10 cellular contexts compared by ENCODE assay signal in genomic region chr7:155338632-155339320, GRCh38. TPM values are rescaled to one million over a fixed set of nuclear protein-coding genes. Genes with fewer than 3 reads are reported as not detected.
A peak's percentile ranks its signal among the peaks of the same experiment; 100 is the strongest.
DNase-seq lines count a peak whose midpoint lies in the region; ATAC-seq, FAIRE-seq and TF ChIP-seq lines count a peak whose summit lies in the region.
"Had no signal": no experiment of that assay in that cellular context is flagged by ENCODE, and none has a peak within 500 bp of the region (broad histone marks: within the 10 kb centered on the region; RNA-seq: fewer than 3 reads in every experiment).

No MANE protein-coding gene starts in this region.

- ATAC-seq in GM18858 (IDR thresholded peaks at IDR 0.05; ENCODE audit: unreplicated experiment): peak; percentile 48
- ATAC-seq in HG03460 (IDR thresholded peaks at IDR 0.05; ENCODE audit: unreplicated experiment): peak; percentile 68
- no peak for ATAC-seq in HepG2

- TF ChIP-seq EP300 in HepG2 (IDR thresholded peaks at IDR 0.05; ENCODE audit: low read depth in 2 of 2, low read length in 2 of 2): no peak
- no peak for TF ChIP-seq EP300 in HepG2 (CRISPR knock-in tag; IDR thresholded peaks at IDR 0.05; ENCODE audit: borderline replicate concordance)

- no peaks in the 10 kb centered on the region for H3K27me3 Mint-ChIP-seq in activated naive CD8-positive, alpha-beta T cell

- H2AFZ ChIP-seq in HepG2 (ENCODE audit: low read length): no peak overlapping the region

- no peaks in the 10 kb centered on the region for H3K9me3 ChIP-seq in HepG2 (ENCODE audit: low read length)
- H3K9me3 ChIP-seq: uterus had no signal

- BruUV-seq in HepG2 (replicated peaks; lab: Mats Ljungman, UMichigan): no TSS peak

- peak overlapping the region; percentile 41 for H3K27ac Mint-ChIP-seq in activated naive CD8-positive, alpha-beta T cell
- H3K27ac Mint-ChIP-seq: HFFc6 had no signal

- H4K20me1 ChIP-seq in HepG2 (ENCODE audit: insufficient read depth, low read length): no peaks in the 10 kb centered on the region

- H3K4me3 ChIP-seq in HepG2 (replicated peaks in 1 of 3; ENCODE audit: insufficient read depth in 1 of 3, low read depth in 2 of 3, low read length in 3 of 3): no peak overlapping the region
- H3K4me3 ChIP-seq: uterus had no signal

- no peak for TF ChIP-seq POLR2A in HepG2 (IDR thresholded peaks at IDR 0.05; ENCODE audit: insufficient read depth in 1 of 2, low read depth in 2 of 2, low read length in 2 of 2)

- no peaks in the 10 kb centered on the region for H3K4me1 ChIP-seq in HepG2 (ENCODE audit: insufficient read depth, low read length)
- H3K4me1 ChIP-seq: uterus had no signal

- H3K27me3 ChIP-seq in HepG2 (ENCODE audit: control insufficient read depth in 1 of 2, insufficient read depth in 2 of 2, low read length in 2 of 2): peaks cover 4 to 46% of the 10 kb centered on the region in 2 experiments; a peak in 3 of 5 replicates
- H3K27me3 ChIP-seq: uterus had no signal

- no peak for TF ChIP-seq RAD21 in HepG2 (CRISPR knock-in tag; IDR thresholded peaks at IDR 0.05)

- H3K4me1 Mint-ChIP-seq in activated naive CD8-positive, alpha-beta T cell (ENCODE audit: low read depth): peaks cover 23% of the 10 kb centered on the region

- H3K4me3 Mint-ChIP-seq in activated naive CD8-positive, alpha-beta T cell: peak overlapping the region; percentile 80
- H3K4me3 Mint-ChIP-seq: HFFc6 had no signal

- intact Hi-C loops in HepG2 (cut with micrococcal nuclease; ENCODE audit: unreplicated experiment): no loop called here

- in situ Hi-C loops in HepG2 (cut with HindIII; ENCODE audit: extremely low pct_ligation_motif_present, low pct_unique_long_range_greater_than_20kb): no loop called here

- CTCF ChIA-PET in HepG2 (lab: Yijun Ruan, JAX; ENCODE audit: low intra/inter-chr PET ratio, low total read pairs): no interaction called here

- H3K27ac ChIP-seq in HepG2 (ENCODE audit: extremely low read length, insufficient read depth, low read length): no peak overlapping the region
- H3K27ac ChIP-seq: uterus had no signal

- H3K36me3 Mint-ChIP-seq in activated naive CD8-positive, alpha-beta T cell: no peaks in the 10 kb centered on the region

- POLR2A ChIA-PET in HepG2 (lab: Yijun Ruan, JAX): no interaction called here

- TF ChIP-seq CTCF in HepG2 (CRISPR knock-in tag; IDR thresholded peaks at IDR 0.05): no peak

- FAIRE-seq in HepG2 (lab: Jason Lieb, UNC): no peak

- H3K36me3 ChIP-seq in HepG2 (replicated peaks in 1 of 2; ENCODE audit: control insufficient read depth in 1 of 2, insufficient read depth in 2 of 2, low read length in 2 of 2): no peaks in the 10 kb centered on the region
- H3K36me3 ChIP-seq: uterus had no signal

- no peaks in the 10 kb centered on the region for H3K79me2 ChIP-seq in HepG2 (ENCODE audit: insufficient read depth, low read length)

- H3K4me2 ChIP-seq in HepG2 (ENCODE audit: low read depth, low read length): no peak overlapping the region

- no peak overlapping the region for H3K9ac ChIP-seq in HepG2 (ENCODE audit: insufficient read depth, low read depth, low read length)

- peak; percentile 18 to 23 for DNase-seq in stimulated activated CD8-positive, alpha-beta memory T cell treated with anti-CD3 and anti-CD28 coated beads, Interleukin-15, amount 100 ng/mL, for 48 hours (ENCODE audit: low read depth in 2 of 2)
- no peak for DNase-seq in HepG2 (ENCODE audit: low spot score)
- no peak for DNase-seq in NOMO-1 (lab: John Stamatoyannopoulos, UW; ENCODE audit: unreplicated experiment in 2 of 2)
- DNase-seq in COLO668 (lab: John Stamatoyannopoulos, UW; ENCODE audit: unreplicated experiment): no peak
- DNase-seq in NCI-H748 (lab: John Stamatoyannopoulos, UW; ENCODE audit: unreplicated experiment): no peak
- DNase-seq: HFFc6, uterus had no signal

- 47% methylated on average over 15 of the region's 25 CpGs for WGBS in HepG2 (ENCODE audit: low lambda C conversion rate)

- no peaks in the 10 kb centered on the region for H3K9me3 Mint-ChIP-seq in activated naive CD8-positive, alpha-beta T cell (ENCODE audit: low read depth)
- H3K9me3 Mint-ChIP-seq: HFFc6 had no signal

TF ChIP-seq in HepG2, 621 proteins besides CTCF, POLR2A, EP300 and RAD21 (continues in another document):
- TF ChIP-seq ZNF552 (CRISPR knock-in tag; IDR thresholded peaks at IDR 0.05; ENCODE audit: borderline replicate concordance) (no peak), BRD4 (CRISPR knock-in tag; IDR thresholded peaks at IDR 0.05) (no peak), ARHGAP35 (CRISPR knock-in tag; IDR thresholded peaks at IDR 0.05; ENCODE audit: borderline replicate concordance) (no peak), ZNF317 (CRISPR knock-in tag; IDR thresholded peaks at IDR 0.05) (no peak), TFDP2 (CRISPR knock-in tag; IDR thresholded peaks at IDR 0.05) (no peak), DPF2 (CRISPR knock-in tag; IDR thresholded peaks at IDR 0.05; ENCODE audit: borderline replicate concordance, low read depth) (no peak), ATM (IDR thresholded peaks at IDR 0.05; ENCODE audit: borderline replicate concordance) (no peak), PATZ1 (CRISPR knock-in tag; IDR thresholded peaks at IDR 0.05) (no peak), CENPT (CRISPR knock-in tag; IDR thresholded peaks at IDR 0.05; ENCODE audit: low read depth) (no peak)

RNA-seq across cellular contexts. Expression of gene INSIG1, which starts 41.1 kb away (rescaled TPM):
- 0.11 and 0.20 TPM in 2 replicates for total RNA-seq in HepG2 (2016; rRNA removed; fragmentation: Illumina TruSeq; extraction: Trizol)
- 0.26 TPM in 1 of 2 replicates, not detected in the other for total RNA-seq in HepG2 (2016; cell fraction: cytosol; rRNA removed; fragmentation: Illumina TruSeq; extraction: Trizol; ENCODE audit: low read depth)
- total RNA-seq in HepG2 (2016; cell fraction: insoluble cytoplasmic fraction; rRNA removed; fragmentation: Illumina TruSeq; extraction: Trizol): 0.09 and 0.13 TPM in 2 replicates
- 0.09 and 0.48 TPM in 2 replicates for total RNA-seq in HepG2 (2016; cell fraction: membrane; rRNA removed; fragmentation: Illumina TruSeq; extraction: Trizol)
- not detected in 2 replicates for total RNA-seq in HepG2 (2016; cell fraction: nucleus; rRNA removed; fragmentation: Illumina TruSeq; extraction: Trizol)
- polyA plus RNA-seq in HepG2 (2011; rRNA removed): 0.07 and 0.16 TPM in 2 replicates
- 0.10 and 0.17 TPM in 2 replicates for polyA plus RNA-seq in HepG2 (2011; cell fraction: cytosol; rRNA removed)
- 0.10 and 0.23 TPM in 2 replicates for polyA plus RNA-seq in HepG2 (2011; cell fraction: nucleus; rRNA removed)
- polyA plus RNA-seq in HepG2 (2012): 0.08 and 0.17 TPM in 2 replicates
- polyA plus RNA-seq in HepG2 (2016; cell fraction: cytosol; fragmentation: Illumina TruSeq; extraction: Trizol; ENCODE audit: low read depth): 0.03 TPM in 1 of 2 replicates, not detected in the other
- polyA plus RNA-seq in HepG2 (2016; cell fraction: insoluble cytoplasmic fraction; fragmentation: Illumina TruSeq; extraction: Trizol; ENCODE audit: low read depth): 0.10 TPM in 1 of 2 replicates, not detected in the other
- polyA plus RNA-seq in HepG2 (2016; cell fraction: membrane; fragmentation: Illumina TruSeq; extraction: Trizol; ENCODE audit: low read depth): 0.13 TPM in 1 of 2 replicates, not detected in the other
- polyA plus RNA-seq in HepG2 (2016; cell fraction: nucleus; fragmentation: Illumina TruSeq; extraction: Trizol; ENCODE audit: insufficient read depth, low read depth): 0.25 TPM in 1 of 2 replicates, not detected in the other
- polyA minus RNA-seq in HepG2 (2011; rRNA and poly(A)+ RNA removed; ENCODE audit: low replicate concordance): 0.60 and 64.4 TPM in 2 replicates
- polyA minus RNA-seq in HepG2 (2011; cell fraction: cytosol; rRNA and poly(A)+ RNA removed): 0.30 and 0.35 TPM in 2 replicates
- polyA minus RNA-seq in HepG2 (2011; cell fraction: nucleus; rRNA and poly(A)+ RNA removed): 0.25 and 0.52 TPM in 2 replicates

Comparison
In these comparisons a context has a peak if more than half of its experiments do, and no peak if none do; other contexts are left out.
1. DNase-seq: peak in stimulated activated CD8-positive, alpha-beta memory T cell treated with anti-CD3 and anti-CD28 coated beads, Interleukin-15, amount 100 ng/mL, for 48 hours (2 of 2); none in HepG2 (single experiment), NOMO-1 (0 of 2), COLO668 (single experiment) and NCI-H748 (single experiment).